ENCODE assay signal across 9 cellular contexts in genomic region chr20:1302578-1303541, GRCh38. TPM values are rescaled to one million over a fixed set of nuclear protein-coding genes. Genes with fewer than 3 reads are reported as not detected.
DNase-seq lines count a peak whose midpoint lies in the region; ATAC-seq, FAIRE-seq and TF ChIP-seq lines count a peak whose summit lies in the region.
"Had no signal": no experiment of that assay in that cellular context is flagged by ENCODE, and none has a peak within 500 bp of the region (broad histone marks: within the 10 kb centered on the region; RNA-seq: fewer than 3 reads in every experiment).

No MANE protein-coding gene starts in this region.

- no peak overlapping the region for H3K27ac ChIP-seq in CD4-positive, CD25-positive, alpha-beta regulatory T cell (ENCODE audit: insufficient read depth, low read length, poor library complexity, severe bottlenecking)
- H3K27ac ChIP-seq in kidney (ENCODE audit: low read depth in 2 of 2, low read length in 2 of 2), result no peak overlapping the region
- no peak overlapping the region for H3K27ac ChIP-seq in Peyer's patch
- H3K27ac ChIP-seq: PC-9 had no signal

- H3K27me3 Mint-ChIP-seq in CD4-positive, CD25-positive, alpha-beta regulatory T cell, result no peaks in the 10 kb centered on the region

- ATAC-seq in CD4-positive, CD25-positive, alpha-beta regulatory T cell (ENCODE audit: low read depth in 2 of 2), result no peak

- H3K9me3 Mint-ChIP-seq in CD4-positive, CD25-positive, alpha-beta regulatory T cell, result no peaks in the 10 kb centered on the region

- intact Hi-C loops in kidney (cut with DNase I), result no loop called here

- no peak for FAIRE-seq in kidney (lab: Jason Lieb, UNC)

- peaks cover 6% of the 10 kb centered on the region for H3K36me3 ChIP-seq in CD4-positive, CD25-positive, alpha-beta regulatory T cell (ENCODE audit: control insufficient read depth, insufficient read depth, low read length)
- no peaks in the 10 kb centered on the region for H3K36me3 ChIP-seq in kidney (ENCODE audit: control insufficient read depth in 1 of 2, insufficient read depth in 2 of 2, low read length in 2 of 2)
- H3K36me3 ChIP-seq in Peyer's patch, result peaks cover 0 to 16% (median 0%) of the 10 kb centered on the region in 3 donors

- no peak for TF ChIP-seq POLR2A in Peyer's patch (IDR thresholded peaks at IDR 0.05)

- no peak for TF ChIP-seq CTCF in kidney (IDR thresholded peaks at IDR 0.05; ENCODE audit: borderline replicate concordance, extremely low read depth, insufficient read depth)
- TF ChIP-seq CTCF in Peyer's patch (IDR thresholded peaks at IDR 0.05), result no peak

- no peaks in the 10 kb centered on the region for H3K27me3 ChIP-seq in CD4-positive, CD25-positive, alpha-beta regulatory T cell (ENCODE audit: control insufficient read depth, insufficient read depth, low read length)
- no peaks in the 10 kb centered on the region for H3K27me3 ChIP-seq in Peyer's patch

- no peaks in the 10 kb centered on the region for H3K9me3 ChIP-seq in CD4-positive, CD25-positive, alpha-beta regulatory T cell (ENCODE audit: control insufficient read depth in 2 of 2, low read length in 2 of 2)
- H3K9me3 ChIP-seq in kidney (ENCODE audit: control insufficient read depth in 1 of 2, low read length in 2 of 2) (no peaks in the 10 kb centered on the region), Peyer's patch (no peaks in the 10 kb centered on the region)

- DNase-seq in CD4-positive, CD25-positive, alpha-beta regulatory T cell, result peak in 1 of 3 donors; percentile 47
- DNase-seq in ELR (ENCODE audit: low read depth), result peak; percentile 11
- DNase-seq in RPMI8226, result peak; percentile 47
- DNase-seq in fibroblast of peridontal ligament (ENCODE audit: extremely low read depth), result peak; percentile 79
- DNase-seq in NCI-H1105 (lab: John Stamatoyannopoulos, UW), result no peak
- DNase-seq in middle frontal gyrus (ENCODE audit: extremely low spot score, low spot score), result no peak
- no peak for DNase-seq in kidney
- DNase-seq in Peyer's patch, result no peak
- DNase-seq: PC-9 had no signal

- peaks cover 0 to 22% (median 14%) of the 10 kb centered on the region in 4 donors for H3K4me1 Mint-ChIP-seq in CD4-positive, CD25-positive, alpha-beta regulatory T cell

- peak overlapping the region in 2 of 3 donors; percentile 34 to 71 for H3K27ac Mint-ChIP-seq in CD4-positive, CD25-positive, alpha-beta regulatory T cell

- no peak overlapping the region for H3K4me3 ChIP-seq in CD4-positive, CD25-positive, alpha-beta regulatory T cell (ENCODE audit: low read depth, low read length)
- H3K4me3 ChIP-seq in kidney (ENCODE audit: low read length in 2 of 2) (no peak overlapping the region), Peyer's patch (no peak overlapping the region)
- H3K4me3 ChIP-seq: PC-9 had no signal

- no peak overlapping the region for H3K9ac ChIP-seq in kidney (ENCODE audit: low read length in 2 of 2)

- no peak overlapping the region for H3K4me3 Mint-ChIP-seq in CD4-positive, CD25-positive, alpha-beta regulatory T cell

- peaks cover 22% of the 10 kb centered on the region for H3K36me3 Mint-ChIP-seq in CD4-positive, CD25-positive, alpha-beta regulatory T cell

- peaks cover 16% of the 10 kb centered on the region for H3K4me1 ChIP-seq in CD4-positive, CD25-positive, alpha-beta regulatory T cell (ENCODE audit: control insufficient read depth, insufficient read depth, low read length, poor library complexity, severe bottlenecking)
- H3K4me1 ChIP-seq in kidney (ENCODE audit: control insufficient read depth in 1 of 2, insufficient read depth in 1 of 2, low read depth in 1 of 2, low read length in 2 of 2) (no peaks in the 10 kb centered on the region), Peyer's patch (no peaks in the 10 kb centered on the region)

RNA-seq across cellular contexts. Expression of gene SDCBP2, which starts 26.1 kb away (rescaled TPM):
- 1.2 TPM for total RNA-seq in CD4-positive, CD25-positive, alpha-beta regulatory T cell
- 1 to 10 TPM; 1.6 to 4.3 (median 3.4) TPM for polyA plus RNA-seq in CD4-positive, CD25-positive, alpha-beta regulatory T cell
- total RNA-seq in kidney (18.3 TPM), Peyer's patch (100 to 1,000 TPM in 3 of 4 donors, 10 to 100 TPM in 1; 29.7 to 361 (median 306) TPM)
- 10.3 TPM for polyA plus RNA-seq in kidney (ENCODE audit: insufficient read depth, low read depth, low replicate concordance)

RNA-seq across cellular contexts. Expression of gene SNPH, which starts 36.8 kb away (rescaled TPM):
- 7.5 TPM for total RNA-seq in CD4-positive, CD25-positive, alpha-beta regulatory T cell
- 1 to 10 TPM in 3 of 4 donors, under 1 TPM in 1; 0.97 to 4.1 (median 3.1) TPM for polyA plus RNA-seq in CD4-positive, CD25-positive, alpha-beta regulatory T cell
- 3.1 TPM for total RNA-seq in kidney
- 3.1 TPM for polyA plus RNA-seq in kidney (ENCODE audit: insufficient read depth, low read depth, low replicate concordance)
- total RNA-seq in Peyer's patch, result 1 to 10 TPM in 3 of 4 donors, under 1 TPM in 1; 0.53 to 6.6 (median 2.4) TPM

Comparison
In these comparisons a context has a peak if more than half of its experiments do, and no peak if none do; other contexts are left out.
1. DNase-seq: peak in ELR (single experiment), RPMI8226 (single experiment) and fibroblast of peridontal ligament (single experiment); none in NCI-H1105 (single experiment), middle frontal gyrus (single experiment), kidney (single experiment) and Peyer's patch (0 of 3).